17 cellular contexts compared by ENCODE assay signal in genomic region chr12:75764091-75764490, GRCh38.
DNase-seq lines count a peak whose midpoint lies in the region; ATAC-seq, FAIRE-seq and TF ChIP-seq lines count a peak whose summit lies in the region.
"Had no signal": no experiment of that assay in that cellular context is flagged by ENCODE, and none has a peak within 500 bp of the region (broad histone marks: within the 10 kb centered on the region; RNA-seq: fewer than 3 reads in every experiment).

No MANE protein-coding gene starts in this region.

- H3K9me2 ChIP-seq in HCT116 (ENCODE audit: insufficient read depth): no peaks in the 10 kb centered on the region

- in situ Hi-C loops in Panc1 (cut with HindIII; ENCODE audit: low pct_unique_long_range_greater_than_20kb, low sequenced_read_pairs): no loop called here

- no peaks in the 10 kb centered on the region for H3K9me1 ChIP-seq in keratinocyte (ENCODE audit: control insufficient read depth, extremely low read depth, insufficient read depth, low read length)

- TF ChIP-seq RAD21 in HCT116 (IDR thresholded peaks at IDR 0.05; ENCODE audit: low read depth): no peak

- DNase-seq in HCT116 (ENCODE audit: low read depth, low spot score): no peak
- no peak for DNase-seq in Panc1 (ENCODE audit: low read depth, low spot score)
- no peak for DNase-seq in keratinocyte (ENCODE audit: low read depth, low spot score)
- no peak for DNase-seq in progenitor cell of endocrine pancreas (ENCODE audit: low spot score, unreplicated experiment)
- no peak for DNase-seq in GOT3 (lab: John Stamatoyannopoulos, UW)
- DNase-seq in CD8-positive, alpha-beta T cell: no peak
- DNase-seq: BE2C; DMS79 treated with DMSO at 0.1 percent for 48 hours; H7; NCI-H1694 treated with DMSO at 0.1 percent for 48 hours; NCI-H2081 treated with DMSO at 0.1 percent for 48 hours; NCI-H774; NK-92 treated with Interleukin-12 subunit alpha and Interleukin-12 subunit beta, amount 100 ng/mL, for 24 hours; OCI-M1 had no signal

- H3K4me3 ChIP-seq in HCT116 (replicated peaks in 1 of 2; ENCODE audit: low read depth in 1 of 2, low read length in 2 of 2) (no peak overlapping the region), Panc1 (ENCODE audit: low read depth in 2 of 2, low read length in 2 of 2) (no peak overlapping the region), keratinocyte (ENCODE audit: control insufficient read depth in 2 of 3, extremely low read depth in 1 of 3, insufficient read depth in 2 of 3, low read depth in 1 of 3, low read length in 3 of 3) (no peak overlapping the region)
- H3K4me3 ChIP-seq in CD8-positive, alpha-beta T cell (ENCODE audit: low read depth, low read length): no peak overlapping the region

- no peak overlapping the region for H3K4me3 Mint-ChIP-seq in progenitor cell of endocrine pancreas (ENCODE audit: low read depth)
- no peak overlapping the region for H3K4me3 Mint-ChIP-seq in CD8-positive, alpha-beta T cell

- H3K4me1 Mint-ChIP-seq in progenitor cell of endocrine pancreas (ENCODE audit: low read depth): peaks cover 55% of the 10 kb centered on the region
- H3K4me1 Mint-ChIP-seq in CD8-positive, alpha-beta T cell (ENCODE audit: low read depth): no peaks in the 10 kb centered on the region

- no peaks in the 10 kb centered on the region for H3K36me3 ChIP-seq in HCT116 (ENCODE audit: control insufficient read depth in 1 of 2, insufficient read depth in 2 of 2, low read length in 2 of 2)
- H3K36me3 ChIP-seq in Panc1 (ENCODE audit: control insufficient read depth, insufficient read depth, low read length): no peaks in the 10 kb centered on the region
- H3K36me3 ChIP-seq in keratinocyte (ENCODE audit: control insufficient read depth in 2 of 2, extremely low read depth in 1 of 2, insufficient read depth in 2 of 2, low read length in 2 of 2): peaks cover 0 to 2% of the 10 kb centered on the region in 2 experiments
- H3K36me3 ChIP-seq in CD8-positive, alpha-beta T cell (ENCODE audit: insufficient read depth, low read length): no peaks in the 10 kb centered on the region
- H3K36me3 ChIP-seq: BE2C had no signal

- no TSS peak for BruUV-seq in HCT116 (replicated peaks; lab: Mats Ljungman, UMichigan)
- no TSS peak for BruUV-seq in Panc1 (replicated peaks; lab: Mats Ljungman, UMichigan)

- no peaks in the 10 kb centered on the region for H3K27me3 ChIP-seq in HCT116 (ENCODE audit: insufficient read depth, low read length)
- H3K27me3 ChIP-seq in Panc1 (ENCODE audit: control insufficient read depth, insufficient read depth, low read length): no peaks in the 10 kb centered on the region
- H3K27me3 ChIP-seq in keratinocyte (ENCODE audit: control insufficient read depth, extremely low read depth, insufficient read depth, low read length): no peaks in the 10 kb centered on the region
- no peaks in the 10 kb centered on the region for H3K27me3 ChIP-seq in CD8-positive, alpha-beta T cell (ENCODE audit: insufficient read depth, low read length)
- H3K27me3 ChIP-seq: BE2C had no signal

- H3K79me2 ChIP-seq in HCT116 (ENCODE audit: insufficient read depth, low read length) (0 out of 2 replicates have a peak, but pooled peaks cover 8% of the 10 kb centered on the region), keratinocyte (ENCODE audit: control insufficient read depth, insufficient read depth, low read length) (no peaks in the 10 kb centered on the region)

- no peak for TF ChIP-seq CTCF in HCT116 (IDR thresholded peaks at IDR 0.05 in 2 of 3, conservative IDR thresholded peaks at IDR 0.05 in 1 of 3; ENCODE audit: borderline replicate concordance in 1 of 3, insufficient read depth in 1 of 3, low read depth in 2 of 3, low read length in 2 of 3)
- no peak for TF ChIP-seq CTCF in Panc1 (IDR thresholded peaks at IDR 0.05)
- TF ChIP-seq CTCF in keratinocyte (optimal IDR thresholded peaks at IDR 0.05 in 1 of 3, IDR thresholded peaks at IDR 0.05 in 1 of 3, conservative IDR thresholded peaks at IDR 0.05 in 1 of 3; ENCODE audit: extremely low read depth in 1 of 3, insufficient read depth in 2 of 3, low read length in 3 of 3): no peak
- TF ChIP-seq CTCF in progenitor cell of endocrine pancreas (IDR thresholded peaks at IDR 0.05; ENCODE audit: unreplicated experiment): no peak
- no peak for TF ChIP-seq CTCF in CD8-positive, alpha-beta T cell (IDR thresholded peaks at IDR 0.05)

- TF ChIP-seq POLR2A in HCT116 (IDR thresholded peaks at IDR 0.05; ENCODE audit: borderline replicate concordance, extremely low read depth, insufficient read depth, insufficient read length): no peak

- H4K20me1 ChIP-seq in HCT116 (ENCODE audit: insufficient read depth) (no peaks in the 10 kb centered on the region), keratinocyte (ENCODE audit: control insufficient read depth, extremely low read depth, insufficient read depth, low read length) (no peaks in the 10 kb centered on the region)

- H3K27ac Mint-ChIP-seq in progenitor cell of endocrine pancreas: peak overlapping the region; percentile 8
- no peak overlapping the region for H3K27ac Mint-ChIP-seq in CD8-positive, alpha-beta T cell

- H3K27me3 Mint-ChIP-seq in progenitor cell of endocrine pancreas: no peaks in the 10 kb centered on the region
- peaks cover 2% of the 10 kb centered on the region for H3K27me3 Mint-ChIP-seq in CD8-positive, alpha-beta T cell (ENCODE audit: low read depth)

- H3K9ac ChIP-seq in HCT116 (ENCODE audit: low read length) (peak overlapping the region; percentile 67), keratinocyte (ENCODE audit: control insufficient read depth, extremely low read depth, insufficient read depth, low read length) (no peak overlapping the region)

- dilution Hi-C loops in keratinocyte (cut with MboI; ENCODE audit: extremely low pct_ligation_motif_present, low sequenced_read_pairs): no loop called here

- H3K4me1 ChIP-seq in HCT116 (ENCODE audit: control insufficient read depth in 1 of 2, insufficient read depth in 2 of 2, low read length in 2 of 2) (peaks cover 71 to 91% of the 10 kb centered on the region in 2 experiments), Panc1 (ENCODE audit: control insufficient read depth, insufficient read depth, low read length) (peaks cover 41% of the 10 kb centered on the region), keratinocyte (ENCODE audit: control insufficient read depth, extremely low read depth, insufficient read depth, low read length) (peaks cover 27% of the 10 kb centered on the region)
- H3K4me1 ChIP-seq in CD8-positive, alpha-beta T cell (ENCODE audit: insufficient read depth, low read length): no peaks in the 10 kb centered on the region

- RAD21 ChIA-PET in HCT116 (lab: Charles Lee; ENCODE audit: low non-redundant PET in 1 of 2, low total read pairs in 2 of 2, uncharacterized antibody in 2 of 2, unreplicated experiment in 2 of 2): no interaction called here

- CTCF ChIA-PET in HCT116 (lab: Charles Lee) (no interaction called here), Panc1 (lab: Charles Lee) (no interaction called here)
- CTCF ChIA-PET in CD8-positive, alpha-beta T cell (lab: Charles Lee): no interaction called here

- H3K27ac ChIP-seq in HCT116 (ENCODE audit: low read depth, low read length) (peak overlapping the region; percentile 100), Panc1 (ENCODE audit: low read length) (peak overlapping the region; percentile 89), keratinocyte (ENCODE audit: control insufficient read depth, insufficient read depth, low read length) (no peak overlapping the region)
- no peak overlapping the region for H3K27ac ChIP-seq in CD8-positive, alpha-beta T cell (ENCODE audit: low read depth, low read length)

- ATAC-seq in HCT116 (no peak), Panc1 (no peak), HG02763 (IDR thresholded peaks at IDR 0.05; ENCODE audit: unreplicated experiment) (no peak), HG03354 (IDR thresholded peaks at IDR 0.05; ENCODE audit: poor library complexity, severe bottlenecking, unreplicated experiment) (no peak)
- ATAC-seq in CD8-positive, alpha-beta T cell: no peak
- ATAC-seq: Right ventricle myocardium inferior had no signal

- intact Hi-C loops in HCT116 (cut with micrococcal nuclease) (no loop called here), Panc1 (cut with micrococcal nuclease; ENCODE audit: unreplicated experiment) (no loop called here)
- intact Hi-C loops in CD8-positive, alpha-beta T cell (cut with DNase I, micrococcal nuclease): no loop called here

- H2AFZ ChIP-seq in HCT116 (ENCODE audit: low read depth, low read length, poor library complexity, severe bottlenecking): no peak overlapping the region
- no peak overlapping the region for H2AFZ ChIP-seq in keratinocyte (ENCODE audit: control insufficient read depth, low read length)

- peak; percentile 32 for FAIRE-seq in keratinocyte (lab: Jason Lieb, UNC)

- POLR2A ChIA-PET in HCT116 (lab: Charles Lee): interaction anchor here (1.8 kb wide), 1 partner anchor 118 kb away, joined by 5 read pairs; no protein-coding TSS in a partner anchor
- POLR2A ChIA-PET in Panc1 (lab: Charles Lee): no interaction called here
- POLR2A ChIA-PET in CD8-positive, alpha-beta T cell (lab: Charles Lee): no interaction called here

- H3K4me2 ChIP-seq in HCT116 (ENCODE audit: low read length): peak overlapping the region; percentile 56
- no peak overlapping the region for H3K4me2 ChIP-seq in keratinocyte (ENCODE audit: control insufficient read depth, extremely low read depth, insufficient read depth, low read depth, low read length)

- H3K36me3 Mint-ChIP-seq in progenitor cell of endocrine pancreas (ENCODE audit: insufficient read depth): no peaks in the 10 kb centered on the region
- no peaks in the 10 kb centered on the region for H3K36me3 Mint-ChIP-seq in CD8-positive, alpha-beta T cell

- no peaks in the 10 kb centered on the region for H3K9me3 ChIP-seq in HCT116 (ENCODE audit: control insufficient read depth in 1 of 2, insufficient read depth in 1 of 2, low read depth in 1 of 2, low read length in 2 of 2)
- H3K9me3 ChIP-seq in Panc1 (ENCODE audit: control insufficient read depth, insufficient read depth, low read depth, low read length): peaks cover 30% of the 10 kb centered on the region; the same call in 1 of the 2 replicates
- H3K9me3 ChIP-seq in keratinocyte (ENCODE audit: control insufficient read depth, low read depth, low read length): no peaks in the 10 kb centered on the region
- no peaks in the 10 kb centered on the region for H3K9me3 ChIP-seq in CD8-positive, alpha-beta T cell (ENCODE audit: low read length)
- H3K9me3 ChIP-seq: BE2C had no signal

- H3K9me3 Mint-ChIP-seq in progenitor cell of endocrine pancreas (ENCODE audit: low read depth): no peaks in the 10 kb centered on the region
- H3K9me3 Mint-ChIP-seq in CD8-positive, alpha-beta T cell: no peaks in the 10 kb centered on the region

Comparison
In these comparisons a context has a peak if more than half of its experiments do, and no peak if none do; other contexts are left out.
1. H3K27ac ChIP-seq: peak in HCT116 (single experiment) and Panc1 (single experiment); none in keratinocyte (single experiment) and CD8-positive, alpha-beta T cell (single experiment).